Comparison of ENCODE assay signal across 12 cellular contexts in the genomic region with DNA sequence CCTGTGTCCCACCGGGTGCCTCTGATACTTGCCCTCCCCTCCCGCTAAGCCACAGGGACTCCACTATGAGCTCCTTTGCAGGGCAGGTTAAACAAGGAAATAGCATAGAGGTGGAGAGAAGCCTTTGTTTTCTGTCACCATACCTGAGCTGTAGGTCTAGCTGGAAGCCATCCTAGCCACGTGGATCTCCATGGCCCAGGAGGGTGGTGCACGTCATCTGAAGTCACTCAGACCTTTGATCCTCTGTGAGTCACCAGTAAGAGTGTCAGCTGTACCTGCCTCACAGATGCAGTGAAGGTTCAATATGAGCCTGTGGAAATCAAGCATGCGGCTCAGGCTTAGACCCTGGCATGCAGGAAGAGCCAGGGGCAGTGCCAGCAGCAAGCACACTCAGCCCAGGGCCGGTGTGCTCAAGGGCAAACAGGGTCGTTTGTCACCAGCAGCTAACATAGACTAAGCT. TPM values are rescaled to one million over a fixed set of nuclear protein-coding genes. Genes with fewer than 3 reads are reported as not detected.
DNase-seq lines count a peak whose midpoint lies in the region; ATAC-seq and TF ChIP-seq lines count a peak whose summit lies in the region.
"Had no signal": no experiment of that assay in that cellular context is flagged by ENCODE, and none has a peak within 500 bp of the region (broad histone marks: within the 10 kb centered on the region; RNA-seq: fewer than 3 reads in every experiment).

No MANE protein-coding gene starts in this region.

- ATAC-seq in RWPE2 (ENCODE audit: low read depth) = peak; percentile 49; the same call in 2 of the 3 replicates

- no peaks in the 10 kb centered on the region for H3K4me1 ChIP-seq in RWPE2 (ENCODE audit: insufficient read depth, poor library complexity, severe bottlenecking)

- TF ChIP-seq CTCF in RWPE2 (IDR thresholded peaks at IDR 0.05; ENCODE audit: poor library complexity, severe bottlenecking) = no peak
- TF ChIP-seq CTCF in kidney epithelial cell (IDR thresholded peaks at IDR 0.05; ENCODE audit: insufficient read depth, low read length, poor library complexity, severe bottlenecking) = no peak

- H3K36me3 ChIP-seq in RWPE2 (ENCODE audit: low read depth) (peaks cover 3% of the 10 kb centered on the region; the same call in 1 of the 2 replicates), kidney epithelial cell (ENCODE audit: control insufficient read depth, insufficient read depth, low read length) (no peaks in the 10 kb centered on the region)

- H3K9me3 ChIP-seq in RWPE2 (ENCODE audit: severe bottlenecking) = no peaks in the 10 kb centered on the region

- DNase-seq in COLO668 (lab: John Stamatoyannopoulos, UW; ENCODE audit: unreplicated experiment) (peak; percentile 32), DMS153 treated with DMSO at 0.1 percent for 48 hours (lab: John Stamatoyannopoulos, UW; ENCODE audit: unreplicated experiment) (peak; percentile 76), RWPE2 (ENCODE audit: low spot score) (no peak), kidney epithelial cell (ENCODE audit: low read depth) (peak; percentile 29), globus pallidus (ENCODE audit: low spot score) (no peak), amniotic stem cell (lab: John Stamatoyannopoulos, UW) (no peak), GDM1 (lab: John Stamatoyannopoulos, UW) (no peak)
- DNase-seq in activated naive CD4-positive, alpha-beta T cell treated with anti-CD3 and anti-CD28 coated beads, Interleukin-2, amount 50 U/mL, for 16 hours = no peak
- DNase-seq: activated CD4-positive, alpha-beta T cell treated with anti-CD3 and anti-CD28 coated beads, Interleukin-2, amount 50 U/mL, for 48 hours; glutamatergic neuron; HFFc6; T-cell had no signal

- H3K27ac ChIP-seq in RWPE2 (ENCODE audit: poor library complexity, severe bottlenecking) = no peak overlapping the region

- H3K4me3 ChIP-seq in RWPE2 (ENCODE audit: severe bottlenecking) (no peak overlapping the region), kidney epithelial cell (ENCODE audit: low read depth, low read length) (no peak overlapping the region)

- H3K27me3 ChIP-seq in RWPE2 (ENCODE audit: insufficient read depth, poor library complexity, severe bottlenecking) (no peaks in the 10 kb centered on the region), kidney epithelial cell (ENCODE audit: control insufficient read depth, insufficient read depth, low read length) (peaks cover 4% of the 10 kb centered on the region)

RNA-seq across cellular contexts. Expression of gene ASS1, which starts 55.1 kb away (rescaled TPM):
- total RNA-seq in kidney epithelial cell = 45.6 and 50.8 TPM in 2 replicates

Comparison
In these comparisons a context has a peak if more than half of its experiments do, and no peak if none do; other contexts are left out.
1. DNase-seq: peak in COLO668 (single experiment), DMS153 treated with DMSO at 0.1 percent for 48 hours (single experiment) and kidney epithelial cell (single experiment); none in RWPE2 (single experiment), globus pallidus (single experiment), amniotic stem cell (single experiment), GDM1 (single experiment) and activated naive CD4-positive, alpha-beta T cell treated with anti-CD3 and anti-CD28 coated beads, Interleukin-2, amount 50 U/mL, for 16 hours (single experiment).